Comparison of ENCODE assay signal across 10 cellular contexts in genomic region chr5:36070687-36071571, GRCh38. TPM values are rescaled to one million over a fixed set of nuclear protein-coding genes. Genes with fewer than 3 reads are reported as not detected.
DNase-seq lines count a peak whose midpoint lies in the region; ATAC-seq and TF ChIP-seq lines count a peak whose summit lies in the region.
"Had no signal": no experiment of that assay in that cellular context is flagged by ENCODE, and none has a peak within 500 bp of the region (broad histone marks: within the 10 kb centered on the region; RNA-seq: fewer than 3 reads in every experiment).

No MANE protein-coding gene starts in this region.

- H3K27ac ChIP-seq in effector memory CD4-positive, alpha-beta T cell (ENCODE audit: insufficient read depth, low read length, poor library complexity, severe bottlenecking) = no peak overlapping the region
- no peak overlapping the region for H3K27ac ChIP-seq in upper lobe of right lung

- no peak for DNase-seq in stimulated activated naive CD8-positive, alpha-beta T cell treated with anti-CD3 and anti-CD28 coated beads, Interleukin-15, Interleukin-2, amounts not matched to agents 100 U/mL and 50 U/mL, for 24 hours
- peak; percentile 39 for DNase-seq in HT1080 (ENCODE audit: low read depth)
- no peak for DNase-seq in effector memory CD4-positive, alpha-beta T cell
- DNase-seq in upper lobe of right lung = no peak
- DNase-seq in SHP77 (lab: John Stamatoyannopoulos, UW) = no peak
- DNase-seq in iPS-NIHi7 (ENCODE audit: extremely low spot score) = no peak
- DNase-seq: DMS79 had no signal

- no peaks in the 10 kb centered on the region for H3K27me3 ChIP-seq in effector memory CD4-positive, alpha-beta T cell (replicated peaks; ENCODE audit: control insufficient read depth, insufficient read depth, low read length, poor library complexity, severe bottlenecking)
- peaks cover 9% of the 10 kb centered on the region for H3K27me3 ChIP-seq in upper lobe of right lung

- H3K27me3 Mint-ChIP-seq in stimulated activated naive CD8-positive, alpha-beta T cell treated with anti-CD3 and anti-CD28 coated beads, Interleukin-15, Interleukin-2, amounts not matched to agents 100 ng/mL and 50 ng/mL, for 24 hours = peaks cover 12% of the 10 kb centered on the region

- peak overlapping the region; percentile 48 for H3K4me3 Mint-ChIP-seq in stimulated activated naive CD8-positive, alpha-beta T cell treated with anti-CD3 and anti-CD28 coated beads, Interleukin-15, Interleukin-2, amounts not matched to agents 100 ng/mL and 50 ng/mL, for 24 hours

- peak overlapping the region; percentile 4 for H3K4me3 ChIP-seq in effector memory CD4-positive, alpha-beta T cell (ENCODE audit: insufficient read depth, low read depth, low read length, poor library complexity, severe bottlenecking)
- peak overlapping the region; percentile 30 for H3K4me3 ChIP-seq in upper lobe of right lung

- H3K36me3 ChIP-seq in effector memory CD4-positive, alpha-beta T cell (ENCODE audit: control insufficient read depth, insufficient read depth, low read length) = no peaks in the 10 kb centered on the region
- no peaks in the 10 kb centered on the region for H3K36me3 ChIP-seq in upper lobe of right lung

- no peak overlapping the region for H3K27ac Mint-ChIP-seq in stimulated activated naive CD8-positive, alpha-beta T cell treated with anti-CD3 and anti-CD28 coated beads, Interleukin-15, Interleukin-2, amounts not matched to agents 100 ng/mL and 50 ng/mL, for 24 hours

- intact Hi-C loops in upper lobe of right lung (cut with DNase I) = no loop called here

- no peak for TF ChIP-seq CTCF in upper lobe of right lung (IDR thresholded peaks at IDR 0.05)

- ATAC-seq in stimulated activated naive CD8-positive, alpha-beta T cell treated with anti-CD3 and anti-CD28 coated beads, Interleukin-15, Interleukin-2, amounts not matched to agents 100 U/mL and 50 U/mL, for 24 hours = no peak
- ATAC-seq in upper lobe of right lung (peak; percentile 70), HG03135 (IDR thresholded peaks at IDR 0.05; ENCODE audit: unreplicated experiment) (no peak)
- ATAC-seq: left ventricle myocardium superior had no signal

- peaks cover 6% of the 10 kb centered on the region for H3K4me1 Mint-ChIP-seq in stimulated activated naive CD8-positive, alpha-beta T cell treated with anti-CD3 and anti-CD28 coated beads, Interleukin-15, Interleukin-2, amounts not matched to agents 100 ng/mL and 50 ng/mL, for 24 hours (ENCODE audit: low read depth)

- H3K4me1 ChIP-seq in effector memory CD4-positive, alpha-beta T cell (ENCODE audit: control insufficient read depth, insufficient read depth, low read length, poor library complexity, severe bottlenecking) = no peaks in the 10 kb centered on the region
- H3K4me1 ChIP-seq in upper lobe of right lung = no peaks in the 10 kb centered on the region

- no peaks in the 10 kb centered on the region for H3K9me3 Mint-ChIP-seq in stimulated activated naive CD8-positive, alpha-beta T cell treated with anti-CD3 and anti-CD28 coated beads, Interleukin-15, Interleukin-2, amounts not matched to agents 100 ng/mL and 50 ng/mL, for 24 hours

- no peaks in the 10 kb centered on the region for H3K9me3 ChIP-seq in effector memory CD4-positive, alpha-beta T cell (ENCODE audit: control insufficient read depth, low read length)
- no peaks in the 10 kb centered on the region for H3K9me3 ChIP-seq in upper lobe of right lung

- H3K36me3 Mint-ChIP-seq in stimulated activated naive CD8-positive, alpha-beta T cell treated with anti-CD3 and anti-CD28 coated beads, Interleukin-15, Interleukin-2, amounts not matched to agents 100 ng/mL and 50 ng/mL, for 24 hours (ENCODE audit: low read depth) = no peaks in the 10 kb centered on the region

RNA-seq across cellular contexts. Expression of gene UGT3A2, which starts 4.2 kb away (rescaled TPM):
- not detected in 2 replicates for total RNA-seq in HT1080 (2014; rRNA removed; shearing (Covaris generic))
- polyA plus RNA-seq in HT1080 (2015; cell fraction: cytosol; rRNA removed) = not detected in 2 replicates
- polyA plus RNA-seq in HT1080 (2015; cell fraction: nucleus; rRNA removed) = not detected in 2 replicates
- total RNA-seq in upper lobe of right lung = not detected
- total RNA-seq: left ventricle myocardium superior had no signal
